In genomic region chr6:33744001-33744848, GRCh38 we compare ENCODE assay signal across 8 cellular contexts. TPM values are rescaled to one million over a fixed set of nuclear protein-coding genes. Genes with fewer than 3 reads are reported as not detected.
DNase-seq lines count a peak whose midpoint lies in the region; ATAC-seq and TF ChIP-seq lines count a peak whose summit lies in the region.

No MANE protein-coding gene starts in this region.

- H3K23me2 ChIP-seq in H9 (ENCODE audit: insufficient read length, low read depth, low read length, poor library complexity, severe bottlenecking), result no peaks in the 10 kb centered on the region

- H3K4me3 ChIP-seq in AG04449 (ENCODE audit: low read depth, low read length) (no peak overlapping the region), liver (ENCODE audit: low read depth in 1 of 3, low read length in 3 of 3) (no peak overlapping the region)

- no peaks in the 10 kb centered on the region; a peak in 1 of 7 replicates for H3K36me3 Mint-ChIP-seq in H9 (ENCODE audit: insufficient read depth in 1 of 3, low read depth in 3 of 3)

- H3K18ac ChIP-seq in H9 (ENCODE audit: insufficient read length, low read depth, low read length), result no peak overlapping the region

- peaks cover 8% of the 10 kb centered on the region; the same call in 1 of the 2 replicates for H3K4me1 ChIP-seq in H9 (ENCODE audit: insufficient read depth, low read length)
- peaks cover 10 to 52% (median 45%) of the 10 kb centered on the region in 4 donors for H3K4me1 ChIP-seq in liver (ENCODE audit: control insufficient read depth in 4 of 4, insufficient read depth in 4 of 4, low read length in 3 of 4)

- no peak overlapping the region for H4K91ac ChIP-seq in H9 (ENCODE audit: insufficient read length, low read depth, low read length)

- H4K5ac ChIP-seq in H9 (ENCODE audit: insufficient read length, low read depth, low read length), result no peak overlapping the region

- no peak overlapping the region for H2BK5ac ChIP-seq in H9 (ENCODE audit: insufficient read length, low read length)

- CTCF ChIA-PET in AG04449 (lab: Yijun Ruan, JAX), result interaction anchor here (0.5 to 21.8 kb wide), 57 partner anchors 8 to 671 kb away, joined by 3 to 584 read pairs (median 5); partner anchors contain the start of genes BAK1 and UQCC2

- H3K4me3 Mint-ChIP-seq in H9, result no peak overlapping the region

- no peaks in the 10 kb centered on the region for H3K9me3 Mint-ChIP-seq in H9

- H2BK12ac ChIP-seq in H9 (ENCODE audit: insufficient read length, low read depth, low read length), result no peak overlapping the region

- no peak overlapping the region for H3K56ac ChIP-seq in H9 (ENCODE audit: insufficient read length, low read depth, low read length)

- H3K79me2 ChIP-seq in H9 (ENCODE audit: insufficient read depth, low read length), result no peaks in the 10 kb centered on the region

- H4K8ac ChIP-seq in H9 (replicated peaks; ENCODE audit: insufficient read length, low read depth, low read length), result no peak overlapping the region

- no peak overlapping the region for H3T11ph ChIP-seq in H9 (ENCODE audit: low read length)

- no peak overlapping the region for H3K27ac ChIP-seq in H9 (ENCODE audit: insufficient read length, low read depth, low read length)
- H3K27ac ChIP-seq in liver (ENCODE audit: low read depth in 1 of 2, low read length in 2 of 2), result peak overlapping the region; percentile 73 to 76

- no peaks in the 10 kb centered on the region for H3K79me1 ChIP-seq in H9 (ENCODE audit: insufficient read depth, low read depth, low read length, poor library complexity, severe bottlenecking)

- peaks cover 49 to 57% of the 10 kb centered on the region in 2 experiments for H3K4me1 Mint-ChIP-seq in H9

- H3K36me3 ChIP-seq in liver (ENCODE audit: control insufficient read depth in 4 of 4, insufficient read depth in 3 of 4, low read depth in 1 of 4, low read length in 3 of 4), result no peaks in the 10 kb centered on the region

- no peaks in the 10 kb centered on the region for H4K20me1 ChIP-seq in H9 (ENCODE audit: control insufficient read depth, insufficient read depth, insufficient read length)

- H3K23ac ChIP-seq in H9 (ENCODE audit: insufficient read length, low read depth, low read length), result no peak overlapping the region

- POLR2A ChIA-PET in AG04449 (lab: Yijun Ruan, JAX), result no interaction called here

- H3K27me3 ChIP-seq in H9 (ENCODE audit: insufficient read depth, low read length), result no peaks in the 10 kb centered on the region
- H3K27me3 ChIP-seq in liver (ENCODE audit: control insufficient read depth in 4 of 4, insufficient read depth in 4 of 4, low read length in 3 of 4), result no peaks in the 10 kb centered on the region

- no peak for ATAC-seq in GM19351 (IDR thresholded peaks at IDR 0.05; ENCODE audit: unreplicated experiment)

- peaks cover 9% of the 10 kb centered on the region for H3K27me3 Mint-ChIP-seq in H9 (ENCODE audit: low read depth)

- no peak overlapping the region for H3K14ac ChIP-seq in H9 (ENCODE audit: insufficient read depth, low read length)

- H3K9ac ChIP-seq in H9 (ENCODE audit: extremely low read depth, insufficient read length, low read length), result no peak overlapping the region
- H3K9ac ChIP-seq in liver (ENCODE audit: low read depth in 1 of 2, low read length in 2 of 2), result no peak overlapping the region

- no peak for DNase-seq in AG04449 (ENCODE audit: low read depth, low spot score)
- DNase-seq in H9, result peak; percentile 83
- peak; percentile 97 for DNase-seq in NCI-H524 (lab: John Stamatoyannopoulos, UW)
- peak; percentile 65 to 78 for DNase-seq in activated CD4-positive, alpha-beta T cell treated with anti-CD3 and anti-CD28 coated beads for 4 hours
- peak; percentile 68 for DNase-seq in dedifferentiated amniotic fluid mesenchymal stem cell (ENCODE audit: extremely low spot score)
- peak; percentile 80 for DNase-seq in stimulated activated CD4-positive, alpha-beta T cell treated with anti-CD3 and anti-CD28 coated beads, Interleukin-4, amount 100 ng/mL, for 24 hours

- no peak overlapping the region for H3K4me2 ChIP-seq in H9 (ENCODE audit: insufficient read depth, insufficient read length, low read length)

- peak; percentile 80 to 88 for TF ChIP-seq RAD21 in liver (IDR thresholded peaks at IDR 0.05)

- no peak overlapping the region for H3K27ac Mint-ChIP-seq in H9

- no peak overlapping the region for H2BK20ac ChIP-seq in H9 (ENCODE audit: low read depth, low read length, poor library complexity, severe bottlenecking)

- no peak overlapping the region for H2BK120ac ChIP-seq in H9 (ENCODE audit: low read depth, low read length, poor library complexity, severe bottlenecking)

- no peak overlapping the region for H2AK5ac ChIP-seq in H9 (ENCODE audit: insufficient read length, low read length)

- no peak overlapping the region for H3K4ac ChIP-seq in H9 (ENCODE audit: low read depth, low read length)

- H2BK15ac ChIP-seq in H9 (ENCODE audit: low read depth, low read length), result no peak overlapping the region

- no peaks in the 10 kb centered on the region for H3K9me3 ChIP-seq in H9 (ENCODE audit: control insufficient read depth, low read depth, low read length)
- no peaks in the 10 kb centered on the region for H3K9me3 ChIP-seq in liver (ENCODE audit: control insufficient read depth in 4 of 4, low read length in 3 of 4)

- H2AFZ ChIP-seq in H9 (ENCODE audit: low read length), result no peak overlapping the region

- peak; percentile 90 for TF ChIP-seq CTCF in AG04449 (IDR thresholded peaks at IDR 0.05; ENCODE audit: insufficient read depth, low read length, missing control alignments)
- peak; percentile 97 for TF ChIP-seq CTCF in H9 (conservative IDR thresholded peaks at IDR 0.05)
- TF ChIP-seq CTCF in liver (IDR thresholded peaks at IDR 0.05; ENCODE audit: low read depth, low read length, missing input control), result peak; percentile 93

- no CpG with 5 or more reads among the region's 11 CpGs for WGBS in H9 (ENCODE audit: extremely low coverage, insufficient read length, low lambda C conversion rate)
- 24% methylated on average over 11 of the region's 11 CpGs for WGBS in liver

TF ChIP-seq in liver, 16 proteins besides CTCF, POLR2A, EP300 and RAD21 (continues in another document):
- TF ChIP-seq FOXA2 (IDR thresholded peaks at IDR 0.05) (no peak), HNF4A (conservative IDR thresholded peaks at IDR 0.05) (peak; percentile 83 to 84), FOXA1 (IDR thresholded peaks at IDR 0.05) (no peak), HNF4G (IDR thresholded peaks at IDR 0.05) (peak; percentile 37), ZBTB33 (IDR thresholded peaks at IDR 0.05) (no peak), SP1 (IDR thresholded peaks at IDR 0.05) (peak; percentile 75), EGR1 (IDR thresholded peaks at IDR 0.05; ENCODE audit: low read depth in 2 of 2) (no peak), REST (IDR thresholded peaks at IDR 0.05) (no peak), TAF1 (conservative IDR thresholded peaks at IDR 0.05) (no peak), GABPA (IDR thresholded peaks at IDR 0.05 in 1 of 2, conservative IDR thresholded peaks at IDR 0.05 in 1 of 2) (no peak), YY1 (IDR thresholded peaks at IDR 0.05) (peak; percentile 35), JUND (IDR thresholded peaks at IDR 0.05) (peak in 1 of 2 donors; percentile 23)

RNA-seq across cellular contexts. Expression of gene IP6K3, which starts 2.5 kb away (rescaled TPM):
- total RNA-seq in H9 (2021), result 0.29 and 0.46 TPM in 2 replicates
- 10 to 100 TPM in 1 of 2 donors, 1 to 10 TPM in 1; 7.0 to 12.9 TPM for total RNA-seq in liver
- 1 to 10 TPM; 1.5 to 6.4 TPM for polyA plus RNA-seq in liver

RNA-seq across cellular contexts. Expression of gene UQCC2, which starts 32.7 kb away (rescaled TPM):
- total RNA-seq in H9 (2021) (134 and 140 TPM in 2 replicates), liver (1 to 10 TPM; 6.8 to 8.3 TPM)
- polyA plus RNA-seq in liver, result 10 to 100 TPM; 36.5 to 75.9 TPM

RNA-seq across cellular contexts. Expression of gene LEMD2, which starts 44.7 kb away (rescaled TPM):
- total RNA-seq in H9 (2021), result 82.0 and 91.8 TPM in 2 replicates
- 10 to 100 TPM; 14.2 to 23.1 TPM for total RNA-seq in liver
- 10 to 100 TPM in 1 of 2 donors, 1 to 10 TPM in 1; 6.5 to 19.0 TPM for polyA plus RNA-seq in liver

RNA-seq across cellular contexts. Expression of gene MLN, which starts 59.6 kb away (rescaled TPM):
- total RNA-seq in H9 (2021) (not detected in 2 replicates), liver (not detected)
- not detected for polyA plus RNA-seq in liver

Comparison
In these comparisons a context has a peak if more than half of its experiments do, and no peak if none do; other contexts are left out.
1. RNA of gene UQCC2, which starts 32.7 kb away (total RNA-seq): 134 to 140 TPM in H9; 6.8 to 8.3 TPM in liver; every median in the first group is over 10 times any median in the second.
2. Peak in every context shown above with its lines, with median percentiles within 50 percentile points of each other: CTCF ChIP-seq.